ENCODE assay signal across 20 cellular contexts in genomic region chr9:138015021-138015829, GRCh38.
DNase-seq lines count a peak whose midpoint lies in the region; ATAC-seq and TF ChIP-seq lines count a peak whose summit lies in the region.
"Had no signal": no experiment of that assay in that cellular context is flagged by ENCODE, and none has a peak within 500 bp of the region (broad histone marks: within the 10 kb centered on the region; RNA-seq: fewer than 3 reads in every experiment).

No MANE protein-coding gene starts in this region.

- no peaks in the 10 kb centered on the region for H3K9me3 ChIP-seq in SK-N-SH
- no peaks in the 10 kb centered on the region for H3K9me3 ChIP-seq in spleen
- H3K9me3 ChIP-seq in HAP-1: no peaks in the 10 kb centered on the region

- CTCF ChIA-PET in SK-N-SH (lab: Yijun Ruan, JAX): interaction anchor here (1.4 kb wide), 1 partner anchor 14 kb away, joined by 3 read pairs; no protein-coding TSS in a partner anchor

- WGBS in SK-N-SH (ENCODE audit: low lambda C conversion rate): 49% methylated on average over 7 of the region's 25 CpGs
- 58 to 82% (median 77%) methylated on average over 10 to 25 of the region's 25 CpGs for WGBS in spleen, 5 donors

- H3K27ac ChIP-seq in SK-N-SH (ENCODE audit: low read depth in 2 of 2, low read length in 1 of 2): no peak overlapping the region
- H3K27ac ChIP-seq in spleen: no peak overlapping the region
- H3K27ac ChIP-seq: SK-N-MC had no signal

- DNase-seq in SK-N-SH (peak; percentile 16), DMS79 (lab: John Stamatoyannopoulos, UW) (peak; percentile 62), endothelial cell (ENCODE audit: low spot score) (no peak), spleen (peak; percentile 63), HAP-1 (ENCODE audit: low spot score in 2 of 2) (no peak)
- DNase-seq: 8988T; CD4-positive, CD25-positive, alpha-beta regulatory T cell; COR-L47; DMS153; EL; GOT3; HFFc6; NCI-H1436 treated with DMSO at 0.1 percent for 48 hours; NCI-H2029; NCI-H446 treated with DMSO at 0.1 percent for 48 hours had no signal

- no peak for TF ChIP-seq RAD21 in SK-N-SH (IDR thresholded peaks at IDR 0.05; ENCODE audit: low read length)

- peaks cover 3% of the 10 kb centered on the region for H3K36me3 Mint-ChIP-seq in endothelial cell (ENCODE audit: low read depth, unreplicated experiment)
- H3K36me3 Mint-ChIP-seq: CD4-positive, CD25-positive, alpha-beta regulatory T cell had no signal

- H3K4me3 ChIP-seq in SK-N-SH (ENCODE audit: low read depth in 2 of 2, low read length in 1 of 2) (no peak overlapping the region), spleen (no peak overlapping the region), HAP-1 (no peak overlapping the region)
- H3K4me3 ChIP-seq: SK-N-MC had no signal

- intact Hi-C loops in spleen (cut with DNase I; ENCODE audit: low total_unique reads): no loop called here

- peak overlapping the region; percentile 30 for H3K27ac Mint-ChIP-seq in endothelial cell (ENCODE audit: unreplicated experiment)
- H3K27ac Mint-ChIP-seq: HFFc6 had no signal

- in situ Hi-C loops in HAP-1 (cut with MboI; ENCODE audit: low sequenced_read_pairs): no loop called here

- POLR2A ChIA-PET in SK-N-SH (lab: Yijun Ruan, JAX): no interaction called here

- TF ChIP-seq CTCF in SK-N-SH (IDR thresholded peaks at IDR 0.05): no peak
- TF ChIP-seq CTCF in endothelial cell (IDR thresholded peaks at IDR 0.05; ENCODE audit: unreplicated experiment): no peak
- no peak for TF ChIP-seq CTCF in spleen (IDR thresholded peaks at IDR 0.05 in 8 of 11, conservative IDR thresholded peaks at IDR 0.05 in 3 of 11)

- no peaks in the 10 kb centered on the region for H3K79me2 ChIP-seq in SK-N-SH (ENCODE audit: insufficient read depth)

- H3K9me3 Mint-ChIP-seq in endothelial cell (ENCODE audit: unreplicated experiment): no peaks in the 10 kb centered on the region

- TF ChIP-seq EP300 in SK-N-SH (IDR thresholded peaks at IDR 0.05; ENCODE audit: borderline replicate concordance in 1 of 2, low read depth in 1 of 2, low read length in 1 of 2): no peak

- ATAC-seq in SK-N-SH treated with all-trans-retinoic acid at 6 μM for 48 hours (no peak), HG03159 (IDR thresholded peaks at IDR 0.05; ENCODE audit: unreplicated experiment) (no peak), GM19467 (IDR thresholded peaks at IDR 0.05; ENCODE audit: unreplicated experiment) (no peak)
- ATAC-seq: Right ventricle myocardium inferior had no signal

- H2AFZ ChIP-seq in SK-N-SH (ENCODE audit: low read depth): no peak overlapping the region

- H3K27me3 Mint-ChIP-seq in endothelial cell (ENCODE audit: unreplicated experiment): peaks cover 11% of the 10 kb centered on the region
- H3K27me3 Mint-ChIP-seq: CD4-positive, CD25-positive, alpha-beta regulatory T cell had no signal

- no peaks in the 10 kb centered on the region for H3K9me2 ChIP-seq in SK-N-SH

- H3K36me3 ChIP-seq in SK-N-SH (replicated peaks in 1 of 2; ENCODE audit: control insufficient read depth in 1 of 2, insufficient read depth in 2 of 2, low read length in 1 of 2) (no peaks in the 10 kb centered on the region), spleen (no peaks in the 10 kb centered on the region), HAP-1 (replicated peaks) (no peaks in the 10 kb centered on the region)

- no peak overlapping the region for H3K9ac ChIP-seq in SK-N-SH

- no peak for TF ChIP-seq POLR2A in spleen (IDR thresholded peaks at IDR 0.05)

- no peak overlapping the region for H3K4me2 ChIP-seq in SK-N-SH

- H3K4me1 ChIP-seq in SK-N-SH (ENCODE audit: control insufficient read depth in 1 of 2, insufficient read depth in 2 of 2, low read depth in 1 of 2, low read length in 1 of 2) (no peaks in the 10 kb centered on the region; a peak in 1 of 4 replicates), spleen (no peaks in the 10 kb centered on the region), HAP-1 (no peaks in the 10 kb centered on the region)

- H3K27me3 ChIP-seq in SK-N-SH (ENCODE audit: insufficient read depth) (no peaks in the 10 kb centered on the region), spleen (replicated peaks in 1 of 7) (peaks cover 0 to 6% (median 0%) of the 10 kb centered on the region in 7 donors), HAP-1 (ENCODE audit: low read depth) (no peaks in the 10 kb centered on the region)

- H3K4me3 Mint-ChIP-seq in endothelial cell (ENCODE audit: unreplicated experiment): no peak overlapping the region
- H3K4me3 Mint-ChIP-seq: CD4-positive, CD25-positive, alpha-beta regulatory T cell; HFFc6 had no signal

- no peaks in the 10 kb centered on the region for H3K4me1 Mint-ChIP-seq in endothelial cell (ENCODE audit: unreplicated experiment)

- no peaks in the 10 kb centered on the region for H3F3A ChIP-seq in SK-N-SH (replicated peaks; ENCODE audit: insufficient read depth)

- H4K20me1 ChIP-seq in SK-N-SH (ENCODE audit: insufficient read depth): no peaks in the 10 kb centered on the region

TF ChIP-seq in SK-N-SH, 30 proteins besides CTCF, POLR2A, EP300 and RAD21:
- TF ChIP-seq MAX (IDR thresholded peaks at IDR 0.05; ENCODE audit: low read depth) (no peak), MXI1 (IDR thresholded peaks at IDR 0.05; ENCODE audit: low read depth, low read length) (no peak), GABPA (IDR thresholded peaks at IDR 0.05; ENCODE audit: low read depth) (no peak), POLR2AphosphoS5 (IDR thresholded peaks at IDR 0.05; ENCODE audit: low read depth, low read length) (no peak), TCF12 (IDR thresholded peaks at IDR 0.05) (no peak), YY1 (IDR thresholded peaks at IDR 0.05; ENCODE audit: low read depth) (no peak)

TF ChIP-seq in SK-N-SH treated with all-trans-retinoic acid at 6 μM for 48 hours, 23 proteins besides CTCF, POLR2A, EP300 and RAD21:
- no peak for TF ChIP-seq RARB (CRISPR knock-in tag; IDR thresholded peaks at IDR 0.05)
- no peak for TF ChIP-seq TOX (CRISPR knock-in tag; IDR thresholded peaks at IDR 0.05; ENCODE audit: borderline replicate concordance)
- TF ChIP-seq ZC3H10 (CRISPR knock-in tag; IDR thresholded peaks at IDR 0.05): no peak
- no peak for TF ChIP-seq SNAI2 (CRISPR knock-in tag; IDR thresholded peaks at IDR 0.05)
- no peak for TF ChIP-seq GLIS3 (CRISPR knock-in tag; IDR thresholded peaks at IDR 0.05)
- TF ChIP-seq ZNF8 (CRISPR knock-in tag; IDR thresholded peaks at IDR 0.05): no peak
- no peak for TF ChIP-seq ISL1 (CRISPR knock-in tag; IDR thresholded peaks at IDR 0.05)
- no peak for TF ChIP-seq CSRNP3 (CRISPR knock-in tag; IDR thresholded peaks at IDR 0.05)
- no peak for TF ChIP-seq BACH2 (CRISPR knock-in tag; IDR thresholded peaks at IDR 0.05; ENCODE audit: borderline replicate concordance)
- TF ChIP-seq CSDC2 (CRISPR knock-in tag; IDR thresholded peaks at IDR 0.05): no peak
- TF ChIP-seq ESRRG (CRISPR knock-in tag; IDR thresholded peaks at IDR 0.05): no peak
- TF ChIP-seq POU6F1 (CRISPR knock-in tag; IDR thresholded peaks at IDR 0.05; ENCODE audit: borderline replicate concordance, low read depth): no peak

Comparison
In these comparisons a context has a peak if more than half of its experiments do, and no peak if none do; other contexts are left out.
1. DNase-seq: peak in SK-N-SH (single experiment), DMS79 (single experiment) and spleen (single experiment); none in endothelial cell (single experiment) and HAP-1 (0 of 2).